In the genomic region with DNA sequence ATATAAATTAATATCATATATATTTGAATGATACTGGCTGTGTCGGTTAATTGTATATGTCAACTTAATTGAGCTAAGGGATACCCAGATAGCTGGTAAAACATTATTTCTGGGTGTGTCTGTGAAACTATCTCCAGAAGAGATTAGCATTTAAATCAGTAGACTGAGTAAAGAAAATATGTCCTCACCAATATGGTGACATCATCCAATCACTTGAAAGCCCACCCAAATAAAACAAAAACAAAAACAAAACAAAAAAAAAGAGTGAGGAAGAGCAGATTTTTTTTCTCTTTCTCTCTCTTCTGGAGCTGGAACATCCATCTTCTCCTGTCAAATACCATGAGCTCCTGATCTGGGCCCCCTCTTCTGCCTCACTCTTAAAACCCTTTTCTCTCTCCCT, we compare ENCODE assay signal across 41 cellular contexts. TPM values are rescaled to one million over a fixed set of nuclear protein-coding genes. Genes with fewer than 3 reads are reported as not detected.
"Had no signal": no experiment of that assay in that cellular context is flagged by ENCODE, and none has a peak within 500 bp of the region (broad histone marks: within the 10 kb centered on the region; RNA-seq: fewer than 3 reads in every experiment).

No MANE protein-coding gene starts in this region.

- H3K4me1 ChIP-seq: adrenal gland, ascending aorta, body of pancreas, breast epithelium had no signal

- H3K27me3 ChIP-seq: adrenal gland, ascending aorta, body of pancreas, brain microvascular endothelial cell, breast epithelium, cardiac muscle cell had no signal

- H3K4me3 ChIP-seq: adrenal gland, ascending aorta, body of pancreas, breast epithelium, cardiac muscle cell had no signal

- FAIRE-seq: astrocyte, bronchial epithelial cell had no signal

- H3K36me3 ChIP-seq: adrenal gland, ascending aorta, brain microvascular endothelial cell, breast epithelium, cardiac muscle cell had no signal

- H3K27ac Mint-ChIP-seq: activated naive CD4-positive, alpha-beta T cell treated with anti-CD3 and anti-CD28 coated beads for 36 hours; activated naive CD4-positive, alpha-beta T cell treated with anti-CD3 and anti-CD28 coated beads, Interleukin-2, amount 10 ng/mL, durations not matched to agents 7 days and 5 days; activated naive CD4-positive, alpha-beta T cell treated with anti-CD3 and anti-CD28 coated beads, Interleukin-2, amount 50 U/mL, for 24 hours; activated naive CD4-positive, alpha-beta T cell treated with anti-CD3 and anti-CD28 coated beads, Interleukin-2, amount 50 U/mL, for 72 hours; activated naive CD8-positive, alpha-beta T cell; activated naive CD8-positive, alpha-beta T cell treated with anti-CD3 and anti-CD28 coated beads for 36 hours; activated naive CD8-positive, alpha-beta T cell treated with anti-CD3 and anti-CD28 coated beads, Interleukin-2, amount 10 ng/mL, durations not matched to agents 7 days and 5 days; activated naive CD8-positive, alpha-beta T cell treated with anti-CD3 and anti-CD28 coated beads, Interleukin-2, amount 50 U/mL, for 24 hours; activated T-cell treated with anti-CD3 and anti-CD28 coated beads, Interleukin-2, amount 50 U/mL, for 24 hours; activated T-cell treated with anti-CD3 and anti-CD28 coated beads, Interleukin-2, amount 50 U/mL, for 72 hours; activated T-helper 1 cell treated with anti-CD3 and anti-CD28 coated beads, Interleukin-12 subunit alpha, Interleukin-12 subunit beta, Interleukin-2, Interleukin-4 antibody, amounts not matched to agents 30 ng/mL and 10 ng/mL and 1 ng/mL, durations not matched to agents 14 hours and 24 hours and 36 hours; activated T-helper 17 cell treated with anti-CD3 and anti-CD28 coated beads, Interleukin-2, amount 50 U/mL, for 72 hours; activated T-helper 2 cell treated with anti-CD3 and anti-CD28 coated beads, Interferon-gamma antibody, Interleukin-2, Interleukin-4, amounts not matched to agents 10 μg/mL and 5 μg/mL and 100 μg/mL, durations not matched to agents 14 hours and 24 hours and 36 hours; brain had no signal

- H3K4me1 Mint-ChIP-seq: activated naive CD4-positive, alpha-beta T cell treated with anti-CD3 and anti-CD28 coated beads, Interleukin-2, amount 10 ng/mL, durations not matched to agents 7 days and 5 days; activated naive CD4-positive, alpha-beta T cell treated with anti-CD3 and anti-CD28 coated beads, Interleukin-2, amount 50 U/mL, for 24 hours; activated naive CD8-positive, alpha-beta T cell treated with anti-CD3 and anti-CD28 coated beads for 36 hours; activated naive CD8-positive, alpha-beta T cell treated with anti-CD3 and anti-CD28 coated beads, Interleukin-2, amount 10 ng/mL, durations not matched to agents 7 days and 5 days; activated naive CD8-positive, alpha-beta T cell treated with anti-CD3 and anti-CD28 coated beads, Interleukin-2, amount 50 U/mL, for 24 hours; activated T-helper 17 cell treated with anti-CD3 and anti-CD28 coated beads, Interleukin-2, amount 50 U/mL, for 72 hours; brain; central memory CD8-positive, alpha-beta T cell had no signal

- ATAC-seq: activated naive CD4-positive, alpha-beta T cell treated with anti-CD3 and anti-CD28 coated beads, Interleukin-2, amount 50 U/mL, for 72 hours; activated naive CD8-positive, alpha-beta T cell treated with anti-CD3 and anti-CD28 coated beads, Interleukin-2, amount 50 U/mL, for 24 hours; activated T-cell treated with anti-CD3 and anti-CD28 coated beads, Interleukin-2, amount 50 U/mL, for 4 hours; activated T-cell treated with anti-CD3 and anti-CD28 coated beads, Interleukin-2, amount 50 U/mL, for 72 hours; activated T-helper 17 cell treated with anti-CD3 and anti-CD28 coated beads, Interleukin-2, amount 50 U/mL, for 72 hours; body of pancreas had no signal

- H3K9me3 Mint-ChIP-seq: activated naive CD4-positive, alpha-beta T cell treated with anti-CD3 and anti-CD28 coated beads, Interleukin-2, amount 50 U/mL, for 24 hours; activated naive CD8-positive, alpha-beta T cell treated with anti-CD3 and anti-CD28 coated beads for 36 hours; activated naive CD8-positive, alpha-beta T cell treated with anti-CD3 and anti-CD28 coated beads, Interleukin-2, amount 50 U/mL, for 24 hours; activated T-cell treated with anti-CD3 and anti-CD28 coated beads, Interleukin-2, amount 50 U/mL, for 24 hours; activated T-cell treated with anti-CD3 and anti-CD28 coated beads, Interleukin-2, amount 50 U/mL, for 4 hours; activated T-helper 17 cell treated with anti-CD3 and anti-CD28 coated beads, Interleukin-2, amount 50 U/mL, for 72 hours; central memory CD8-positive, alpha-beta T cell had no signal

- DNase-seq: activated effector memory CD4-positive, alpha-beta T cell treated with anti-CD3 and anti-CD28 coated beads, Interleukin-2, amount 50 U/mL, for 16 hours; activated effector memory CD4-positive, alpha-beta T cell treated with Interleukin-2 at 50 U/mL for 16 hours; activated gamma-delta T cell; activated gamma-delta T cell treated with Interleukin-2 at 50 U/mL for 16 hours; activated naive CD4-positive, alpha-beta T cell; activated naive CD4-positive, alpha-beta T cell treated with anti-CD3 and anti-CD28 coated beads for 36 hours; activated naive CD4-positive, alpha-beta T cell treated with anti-CD3 and anti-CD28 coated beads, Interleukin-2, amount 10 ng/mL, durations not matched to agents 7 days and 5 days; activated naive CD4-positive, alpha-beta T cell treated with anti-CD3 and anti-CD28 coated beads, Interleukin-2, amount 50 U/mL, for 16 hours; activated naive CD4-positive, alpha-beta T cell treated with Interleukin-2 at 50 U/mL for 16 hours; activated naive CD8-positive, alpha-beta T cell treated with anti-CD3 and anti-CD28 coated beads for 36 hours; activated naive CD8-positive, alpha-beta T cell treated with anti-CD3 and anti-CD28 coated beads, Interleukin-2, amount 10 ng/mL, durations not matched to agents 7 days and 5 days; activated naive CD8-positive, alpha-beta T cell treated with anti-CD3 and anti-CD28 coated beads, Interleukin-2, amount 50 U/mL, for 24 hours; activated T-cell treated with anti-CD3 and anti-CD28 coated beads, Interleukin-2, amount 50 U/mL, for 1 hour; activated T-cell treated with anti-CD3 and anti-CD28 coated beads, Interleukin-2, amount 50 U/mL, for 24 hours; activated T-cell treated with anti-CD3 and anti-CD28 coated beads, Interleukin-2, amount 50 U/mL, for 4 hours; activated T-cell treated with anti-CD3 and anti-CD28 coated beads, Interleukin-2, amount 50 U/mL, for 48 hours; activated T-cell treated with anti-CD3 and anti-CD28 coated beads, Interleukin-2, amount 50 U/mL, for 72 hours; adrenal gland; amniotic stem cell; amygdala; anterior cingulate cortex; aorta; body of pancreas; brain microvascular endothelial cell; caudate nucleus; central memory CD4-positive, alpha-beta T cell; cerebellar nuclear complex had no signal

- H3K9me3 ChIP-seq: adrenal gland, ascending aorta, body of pancreas, breast epithelium had no signal

- H3K36me3 Mint-ChIP-seq: activated naive CD4-positive, alpha-beta T cell treated with anti-CD3 and anti-CD28 coated beads, Interleukin-2, amount 10 ng/mL, durations not matched to agents 7 days and 5 days; activated naive CD4-positive, alpha-beta T cell treated with anti-CD3 and anti-CD28 coated beads, Interleukin-2, amount 50 U/mL, for 72 hours; activated naive CD8-positive, alpha-beta T cell; activated naive CD8-positive, alpha-beta T cell treated with anti-CD3 and anti-CD28 coated beads for 36 hours; activated naive CD8-positive, alpha-beta T cell treated with anti-CD3 and anti-CD28 coated beads, Interleukin-2, amount 10 ng/mL, durations not matched to agents 7 days and 5 days; brain had no signal

- H3K27ac ChIP-seq: adrenal gland, ascending aorta, body of pancreas, brain microvascular endothelial cell, breast epithelium, cardiac muscle cell had no signal

- H3K4me3 Mint-ChIP-seq: activated naive CD4-positive, alpha-beta T cell treated with anti-CD3 and anti-CD28 coated beads for 36 hours; activated naive CD4-positive, alpha-beta T cell treated with anti-CD3 and anti-CD28 coated beads, Interleukin-2, amount 10 ng/mL, durations not matched to agents 7 days and 5 days; activated naive CD4-positive, alpha-beta T cell treated with anti-CD3 and anti-CD28 coated beads, Interleukin-2, amount 50 U/mL, for 24 hours; activated naive CD8-positive, alpha-beta T cell; activated naive CD8-positive, alpha-beta T cell treated with anti-CD3 and anti-CD28 coated beads for 36 hours; activated naive CD8-positive, alpha-beta T cell treated with anti-CD3 and anti-CD28 coated beads, Interleukin-2, amount 10 ng/mL, durations not matched to agents 7 days and 5 days; activated naive CD8-positive, alpha-beta T cell treated with anti-CD3 and anti-CD28 coated beads, Interleukin-2, amount 50 U/mL, for 24 hours; activated T-cell treated with anti-CD3 and anti-CD28 coated beads, Interleukin-2, amount 50 U/mL, for 24 hours; activated T-cell treated with anti-CD3 and anti-CD28 coated beads, Interleukin-2, amount 50 U/mL, for 4 hours; activated T-cell treated with anti-CD3 and anti-CD28 coated beads, Interleukin-2, amount 50 U/mL, for 72 hours; activated T-helper 1 cell treated with anti-CD3 and anti-CD28 coated beads, Interleukin-12 subunit alpha, Interleukin-12 subunit beta, Interleukin-2, Interleukin-4 antibody, amounts not matched to agents 30 ng/mL and 10 ng/mL and 1 ng/mL, durations not matched to agents 14 hours and 24 hours and 36 hours; activated T-helper 17 cell treated with anti-CD3 and anti-CD28 coated beads, Interleukin-2, amount 50 U/mL, for 72 hours; brain; central memory CD8-positive, alpha-beta T cell had no signal

- H3K27me3 Mint-ChIP-seq: activated naive CD4-positive, alpha-beta T cell treated with anti-CD3 and anti-CD28 coated beads, Interleukin-2, amount 10 ng/mL, durations not matched to agents 7 days and 5 days; activated naive CD4-positive, alpha-beta T cell treated with anti-CD3 and anti-CD28 coated beads, Interleukin-2, amount 50 U/mL, for 24 hours; activated naive CD8-positive, alpha-beta T cell; activated naive CD8-positive, alpha-beta T cell treated with anti-CD3 and anti-CD28 coated beads for 36 hours; activated naive CD8-positive, alpha-beta T cell treated with anti-CD3 and anti-CD28 coated beads, Interleukin-2, amount 50 U/mL, for 24 hours; activated T-cell treated with anti-CD3 and anti-CD28 coated beads, Interleukin-2, amount 50 U/mL, for 24 hours; activated T-helper 17 cell treated with anti-CD3 and anti-CD28 coated beads, Interleukin-2, amount 50 U/mL, for 72 hours; brain; central memory CD8-positive, alpha-beta T cell had no signal

RNA-seq across cellular contexts. Expression of a gene that starts 15.7 kb away (rescaled TPM):
- total RNA-seq: ascending aorta, chondrocyte had no signal
